In genomic region chr16:10509534-10510025, GRCh38 we compare ENCODE assay signal across 8 cellular contexts.
DNase-seq lines count a peak whose midpoint lies in the region; ATAC-seq, FAIRE-seq and TF ChIP-seq lines count a peak whose summit lies in the region.

No MANE protein-coding gene starts in this region.

- no peaks in the 10 kb centered on the region for H3K36me3 ChIP-seq in MG63
- no peaks in the 10 kb centered on the region for H3K36me3 ChIP-seq in SJCRH30
- H3K36me3 ChIP-seq in pancreas, result no peaks in the 10 kb centered on the region
- H3K36me3 ChIP-seq in uterus, result no peaks in the 10 kb centered on the region

- no peak overlapping the region for H3K4me3 ChIP-seq in MG63
- H3K4me3 ChIP-seq in SJCRH30, result no peak overlapping the region
- H3K4me3 ChIP-seq in pancreas, result no peak overlapping the region
- H3K4me3 ChIP-seq in uterus, result no peak overlapping the region

- peak; percentile 91 to 97 (median 96) for ATAC-seq in pancreas

- H3K4me1 ChIP-seq in SJCRH30, result no peaks in the 10 kb centered on the region
- H3K4me1 ChIP-seq in pancreas, result peaks cover 0 to 8% (median 6%) of the 10 kb centered on the region in 3 donors
- H3K4me1 ChIP-seq in uterus, result peaks cover 0 to 4% of the 10 kb centered on the region in 2 donors

- H3K27ac ChIP-seq in SJCRH30 (no peak overlapping the region), pancreas (no peak overlapping the region), uterus (no peak overlapping the region)

- TF ChIP-seq CTCF in pancreas (IDR thresholded peaks at IDR 0.05), result peak; percentile 55 to 71 (median 64)
- TF ChIP-seq CTCF in uterus (IDR thresholded peaks at IDR 0.05), result peak; percentile 64 to 83 (median 71)

- whole genome bisulfite sequencing in pancreas, 2 donors, result 18 to 20% methylated on average over 6 of the region's 6 CpGs

- H3K27me3 ChIP-seq in MG63 (no peaks in the 10 kb centered on the region), SJCRH30 (no peaks in the 10 kb centered on the region), pancreas (no peaks in the 10 kb centered on the region), uterus (no peaks in the 10 kb centered on the region)

- intact Hi-C loops in pancreas (cut with DNase I), result loop anchor here in 2 of 3 donors (5.0 to 10.0 kb wide), 4 partner anchors 192 to 257 kb away; no protein-coding TSS in a partner anchor
- intact Hi-C loops in uterus (cut with DNase I; ENCODE audit: low total_unique reads), result loop anchor here (10.0 kb wide), 1 partner anchor 415 kb away; no protein-coding TSS in a partner anchor

- TF ChIP-seq POLR2A in H54 (IDR thresholded peaks at IDR 0.05; ENCODE audit: low read depth, low read length) (no peak), uterus (IDR thresholded peaks at IDR 0.05) (no peak)

- DNase-seq in EH (ENCODE audit: low read depth), result peak; percentile 80
- peak; percentile 40 for DNase-seq in H54 (ENCODE audit: insufficient read length, low spot score)
- DNase-seq in MG63, result peak; percentile 60
- DNase-seq in SJCRH30, result peak; percentile 59 to 86
- peak; percentile 82 for DNase-seq in activated effector memory CD4-positive, alpha-beta T cell treated with anti-CD3 and anti-CD28 coated beads, Interleukin-2, amount 50 U/mL, for 16 hours
- DNase-seq in frontal cortex (ENCODE audit: low spot score in 2 of 2), result peak; percentile 52 to 70
- peak in 4 of 6 donors; percentile 46 to 78 (median 66) for DNase-seq in pancreas
- peak; percentile 49 to 50 for DNase-seq in uterus

- FAIRE-seq in H54 (lab: Jason Lieb, UNC) (peak; percentile 85), frontal cortex (lab: Jason Lieb, UNC) (peak; percentile 49), pancreas (lab: Jason Lieb, UNC) (peak; percentile 17)

- no peaks in the 10 kb centered on the region for H3K9me3 ChIP-seq in MG63
- H3K9me3 ChIP-seq in SJCRH30 (replicated peaks), result no peaks in the 10 kb centered on the region
- no peaks in the 10 kb centered on the region for H3K9me3 ChIP-seq in pancreas
- H3K9me3 ChIP-seq in uterus, result no peaks in the 10 kb centered on the region
